Comparison of ENCODE assay signal across 8 cellular contexts in the genomic region with DNA sequence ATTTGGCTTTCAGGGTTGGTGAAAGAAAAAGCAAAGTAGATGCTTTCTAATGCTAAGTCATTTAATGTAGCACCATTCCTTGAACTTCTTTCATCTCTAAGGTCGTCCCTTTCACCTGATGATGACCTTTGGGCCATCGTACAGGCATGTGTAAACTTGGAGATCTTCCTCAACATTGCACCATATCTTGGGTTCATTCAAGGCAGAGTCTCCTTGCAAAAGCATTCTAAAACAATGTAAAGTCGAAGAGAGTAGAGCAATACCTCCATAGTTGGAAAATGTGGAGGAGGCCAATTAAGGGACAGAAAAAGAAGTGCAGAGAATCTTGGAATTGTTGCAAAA. TPM values are rescaled to one million over a fixed set of nuclear protein-coding genes. Genes with fewer than 3 reads are reported as not detected.
DNase-seq lines count a peak whose midpoint lies in the region; ATAC-seq and TF ChIP-seq lines count a peak whose summit lies in the region.

No MANE protein-coding gene starts in this region.

- H3K27ac Mint-ChIP-seq in activated naive CD4-positive, alpha-beta T cell treated with anti-CD3 and anti-CD28 coated beads, Interleukin-2, amount 10 ng/mL, durations not matched to agents 7 days and 5 days, result peak overlapping the region; percentile 93
- H3K27ac Mint-ChIP-seq in brain, result peak overlapping the region; percentile 96 to 99 (median 99)

- H3K4me3 Mint-ChIP-seq in activated naive CD4-positive, alpha-beta T cell treated with anti-CD3 and anti-CD28 coated beads, Interleukin-2, amount 10 ng/mL, durations not matched to agents 7 days and 5 days, result peak overlapping the region; percentile 93
- peak overlapping the region; percentile 97 to 100 (median 98) for H3K4me3 Mint-ChIP-seq in brain

- 42 to 46% methylated on average over 3 of the region's 3 CpGs for WGBS in upper lobe of left lung, 2 donors

- peaks cover 12% of the 10 kb centered on the region for H3K36me3 ChIP-seq in lower lobe of right lung
- peaks cover 0 to 22% (median 6%) of the 10 kb centered on the region in 4 donors for H3K36me3 ChIP-seq in upper lobe of left lung

- H3K27me3 ChIP-seq in lower lobe of right lung (ENCODE audit: low read depth) (no peaks in the 10 kb centered on the region), upper lobe of left lung (no peaks in the 10 kb centered on the region)

- ATAC-seq in lower lobe of right lung (peak in 1 of 2 donors; percentile 1), upper lobe of left lung (ENCODE audit: low FRiP score in 2 of 2) (no peak), GM19035 (IDR thresholded peaks at IDR 0.05; ENCODE audit: unreplicated experiment) (no peak), HG03521 (IDR thresholded peaks at IDR 0.05; ENCODE audit: unreplicated experiment) (no peak)

- CTCF ChIA-PET in activated naive CD4-positive, alpha-beta T cell treated with anti-CD3 and anti-CD28 coated beads, Interleukin-2, amount 10 ng/mL, durations not matched to agents 7 days and 5 days (lab: Charles Lee), result interaction anchor here (0.7 to 1.0 kb wide), 4 partner anchors 10 to 112 kb away, joined by 3 to 4 read pairs (median 3); no protein-coding TSS in a partner anchor

- H3K4me3 ChIP-seq in lower lobe of right lung (peak overlapping the region; percentile 97), upper lobe of left lung (peak overlapping the region; percentile 22 to 91 (median 75))

- H3K36me3 Mint-ChIP-seq in activated naive CD4-positive, alpha-beta T cell treated with anti-CD3 and anti-CD28 coated beads, Interleukin-2, amount 10 ng/mL, durations not matched to agents 7 days and 5 days, result peaks cover 19% of the 10 kb centered on the region
- H3K36me3 Mint-ChIP-seq in brain, result peaks cover 16% of the 10 kb centered on the region

- TF ChIP-seq EP300 in upper lobe of left lung (IDR thresholded peaks at IDR 0.05), result no peak

- H3K9me3 Mint-ChIP-seq in activated naive CD4-positive, alpha-beta T cell treated with anti-CD3 and anti-CD28 coated beads, Interleukin-2, amount 10 ng/mL, durations not matched to agents 7 days and 5 days, result no peaks in the 10 kb centered on the region
- peaks cover 0 to 2% (median 0%) of the 10 kb centered on the region in 5 experiments for H3K9me3 Mint-ChIP-seq in brain

- H3K9me3 ChIP-seq in lower lobe of right lung (no peaks in the 10 kb centered on the region), upper lobe of left lung (no peaks in the 10 kb centered on the region)

- intact Hi-C loops in lower lobe of right lung (cut with DNase I), result no loop called here

- H3K27ac ChIP-seq in lower lobe of right lung (peak overlapping the region; percentile 98), upper lobe of left lung (peak overlapping the region; percentile 93 to 99 (median 96))

- no peaks in the 10 kb centered on the region for H3K27me3 Mint-ChIP-seq in activated naive CD4-positive, alpha-beta T cell treated with anti-CD3 and anti-CD28 coated beads, Interleukin-2, amount 10 ng/mL, durations not matched to agents 7 days and 5 days
- H3K27me3 Mint-ChIP-seq in brain, result peaks cover 4% of the 10 kb centered on the region

- H3K4me1 Mint-ChIP-seq in activated naive CD4-positive, alpha-beta T cell treated with anti-CD3 and anti-CD28 coated beads, Interleukin-2, amount 10 ng/mL, durations not matched to agents 7 days and 5 days, result peaks cover 23% of the 10 kb centered on the region
- H3K4me1 Mint-ChIP-seq in brain, result peaks cover 37% of the 10 kb centered on the region

- H3K4me1 ChIP-seq in lower lobe of right lung (peaks cover 12% of the 10 kb centered on the region), upper lobe of left lung (peaks cover 6 to 22% (median 17%) of the 10 kb centered on the region in 4 donors)

- DNase-seq in activated naive CD4-positive, alpha-beta T cell treated with anti-CD3 and anti-CD28 coated beads, Interleukin-2, amount 10 ng/mL, durations not matched to agents 7 days and 5 days, result no peak
- DNase-seq in activated naive CD4-positive, alpha-beta T cell treated with Interleukin-2 at 50 U/mL for 16 hours, result no peak
- DNase-seq in lower lobe of right lung (no peak), upper lobe of left lung (no peak), DMS 273 treated with DMSO at 0.1 percent for 48 hours (lab: John Stamatoyannopoulos, UW) (no peak)

- TF ChIP-seq CTCF in brain (conservative IDR thresholded peaks at IDR 0.05) (no peak), lower lobe of right lung (IDR thresholded peaks at IDR 0.05) (no peak), upper lobe of left lung (IDR thresholded peaks at IDR 0.05) (no peak)

- no peak for TF ChIP-seq POLR2A in upper lobe of left lung (IDR thresholded peaks at IDR 0.05)

RNA-seq across cellular contexts. Expression of a gene that starts 48.8 kb away (rescaled TPM):
- 20.1 TPM for polyA plus RNA-seq in brain (ENCODE audit: insufficient read depth, low read depth, low replicate concordance)
- total RNA-seq in lower lobe of right lung (22.7 TPM), upper lobe of left lung (10 to 100 TPM; 12.9 to 39.3 (median 22.1) TPM)
